In the genomic region with DNA sequence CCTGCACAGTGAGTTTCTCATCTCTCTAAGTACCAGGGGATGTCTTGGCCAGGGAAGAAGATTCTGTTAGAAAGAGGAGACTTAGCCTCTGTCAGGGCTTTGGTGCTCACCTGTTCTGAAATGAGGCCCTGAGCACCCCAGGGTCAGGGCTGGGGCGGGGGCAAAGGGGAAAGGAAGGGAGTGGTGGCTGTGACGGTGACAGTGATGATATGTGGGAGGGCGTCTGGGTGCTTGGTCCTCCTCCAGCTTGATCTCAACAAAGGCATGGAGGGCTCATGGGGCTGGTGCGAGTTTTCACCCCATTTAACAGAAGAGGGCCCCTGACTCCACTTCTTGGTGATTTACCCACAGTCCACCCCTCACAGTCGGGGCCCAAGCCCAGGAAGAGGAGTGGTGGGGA, we compare ENCODE assay signal across 1 cellular context.
TF ChIP-seq lines count a peak whose summit lies in the region.

No MANE protein-coding gene starts in this region.

TF ChIP-seq in IMR-90, 13 proteins besides CTCF, POLR2A, EP300 and RAD21:
- no peak for TF ChIP-seq SMC3 (IDR thresholded peaks at IDR 0.05; ENCODE audit: low read depth, low read length)
- no peak for TF ChIP-seq BHLHE40 (IDR thresholded peaks at IDR 0.05; ENCODE audit: low read depth, low read length)
- TF ChIP-seq RFX5 (IDR thresholded peaks at IDR 0.05; ENCODE audit: low read depth, low read length), result no peak
- TF ChIP-seq MAFK (IDR thresholded peaks at IDR 0.05; ENCODE audit: low read depth, low read length), result no peak
- no peak for TF ChIP-seq MXI1 (IDR thresholded peaks at IDR 0.05; ENCODE audit: borderline replicate concordance, low read depth, low read length)
- no peak for TF ChIP-seq FOS (IDR thresholded peaks at IDR 0.05; ENCODE audit: low read depth, low read length)
- no peak for TF ChIP-seq CEBPB (IDR thresholded peaks at IDR 0.05; ENCODE audit: low read depth, low read length)
